ENCODE assay signal across 9 cellular contexts in genomic region chr17:38797828-38798227, GRCh38. TPM values are rescaled to one million over a fixed set of nuclear protein-coding genes. Genes with fewer than 3 reads are reported as not detected.
DNase-seq lines count a peak whose midpoint lies in the region; ATAC-seq and TF ChIP-seq lines count a peak whose summit lies in the region.
"Had no signal": no experiment of that assay in that cellular context is flagged by ENCODE, and none has a peak within 500 bp of the region (broad histone marks: within the 10 kb centered on the region; RNA-seq: fewer than 3 reads in every experiment).

No MANE protein-coding gene starts in this region.

- peaks cover 15% of the 10 kb centered on the region for H3K36me3 ChIP-seq in suprapubic skin

- no peak for ATAC-seq in activated naive CD8-positive, alpha-beta T cell treated with anti-CD3 and anti-CD28 coated beads, Interleukin-2, amount 10 ng/mL, durations not matched to agents 7 days and 5 days (ENCODE audit: low read depth)
- ATAC-seq in HG02885 (IDR thresholded peaks at IDR 0.05; ENCODE audit: poor library complexity, unreplicated experiment) (no peak), GM18861 (IDR thresholded peaks at IDR 0.05; ENCODE audit: unreplicated experiment) (no peak)

- no peak for TF ChIP-seq POLR2A in suprapubic skin (IDR thresholded peaks at IDR 0.05)

- TF ChIP-seq EP300 in suprapubic skin (IDR thresholded peaks at IDR 0.05) = no peak

- H3K4me3 ChIP-seq in suprapubic skin = peak overlapping the region; percentile 94

- WGBS in suprapubic skin = 75% methylated on average over 6 of the region's 6 CpGs

- H3K27me3 ChIP-seq in suprapubic skin = no peaks in the 10 kb centered on the region

- no peak for DNase-seq in activated T-cell treated with anti-CD3 and anti-CD28 coated beads, Interleukin-2, amount 50 U/mL, for 24 hours
- no peak for DNase-seq in activated T-cell treated with anti-CD3 and anti-CD28 coated beads, Interleukin-2, amount 50 U/mL, for 48 hours
- no peak for DNase-seq in activated naive CD8-positive, alpha-beta T cell treated with anti-CD3 and anti-CD28 coated beads, Interleukin-2, amount 10 ng/mL, durations not matched to agents 7 days and 5 days
- peak; percentile 16 for DNase-seq in iris pigment epithelial cell (ENCODE audit: low read depth)
- no peak for DNase-seq in suprapubic skin (ENCODE audit: low spot score in 2 of 2)
- DNase-seq in nucleus accumbens (lab: John Stamatoyannopoulos, UW) = no peak
- DNase-seq: erythroblast had no signal

- no peaks in the 10 kb centered on the region for H3K9me3 Mint-ChIP-seq in activated T-cell treated with anti-CD3 and anti-CD28 coated beads, Interleukin-2, amount 50 U/mL, for 24 hours
- no peaks in the 10 kb centered on the region for H3K9me3 Mint-ChIP-seq in activated naive CD8-positive, alpha-beta T cell treated with anti-CD3 and anti-CD28 coated beads, Interleukin-2, amount 10 ng/mL, durations not matched to agents 7 days and 5 days

- no peak for TF ChIP-seq CTCF in suprapubic skin (IDR thresholded peaks at IDR 0.05)

- peak overlapping the region; percentile 95 for H3K27ac Mint-ChIP-seq in activated T-cell treated with anti-CD3 and anti-CD28 coated beads, Interleukin-2, amount 50 U/mL, for 24 hours
- H3K27ac Mint-ChIP-seq in activated naive CD8-positive, alpha-beta T cell treated with anti-CD3 and anti-CD28 coated beads, Interleukin-2, amount 10 ng/mL, durations not matched to agents 7 days and 5 days = peak overlapping the region; percentile 93

- peak overlapping the region; percentile 89 for H3K4me3 Mint-ChIP-seq in activated T-cell treated with anti-CD3 and anti-CD28 coated beads, Interleukin-2, amount 50 U/mL, for 24 hours
- peak overlapping the region; percentile 96 for H3K4me3 Mint-ChIP-seq in activated naive CD8-positive, alpha-beta T cell treated with anti-CD3 and anti-CD28 coated beads, Interleukin-2, amount 10 ng/mL, durations not matched to agents 7 days and 5 days

- peaks cover 69% of the 10 kb centered on the region for H3K36me3 Mint-ChIP-seq in activated T-cell treated with anti-CD3 and anti-CD28 coated beads, Interleukin-2, amount 50 U/mL, for 24 hours (ENCODE audit: low read depth)
- peaks cover 22% of the 10 kb centered on the region for H3K36me3 Mint-ChIP-seq in activated naive CD8-positive, alpha-beta T cell treated with anti-CD3 and anti-CD28 coated beads, Interleukin-2, amount 10 ng/mL, durations not matched to agents 7 days and 5 days

- no peaks in the 10 kb centered on the region for H3K9me3 ChIP-seq in suprapubic skin

- peaks cover 52% of the 10 kb centered on the region for H3K4me1 Mint-ChIP-seq in activated T-cell treated with anti-CD3 and anti-CD28 coated beads, Interleukin-2, amount 50 U/mL, for 24 hours (ENCODE audit: low read depth)
- H3K4me1 Mint-ChIP-seq in activated naive CD8-positive, alpha-beta T cell treated with anti-CD3 and anti-CD28 coated beads, Interleukin-2, amount 10 ng/mL, durations not matched to agents 7 days and 5 days = peaks cover 33% of the 10 kb centered on the region

- no peak overlapping the region for H3K27ac ChIP-seq in suprapubic skin

- H3K4me1 ChIP-seq in suprapubic skin = peaks cover 36% of the 10 kb centered on the region

- POLR2A ChIA-PET in activated naive CD8-positive, alpha-beta T cell treated with anti-CD3 and anti-CD28 coated beads, Interleukin-2, amount 10 ng/mL, durations not matched to agents 7 days and 5 days (lab: Charles Lee) = interaction anchor here (0.6 to 1.1 kb wide), 4 partner anchors 46 to 101 kb away, joined by 3 to 6 read pairs (median 4); partner anchors contain the start of genes LASP1 and PSMB3

- no peaks in the 10 kb centered on the region for H3K27me3 Mint-ChIP-seq in activated T-cell treated with anti-CD3 and anti-CD28 coated beads, Interleukin-2, amount 50 U/mL, for 24 hours
- no peaks in the 10 kb centered on the region for H3K27me3 Mint-ChIP-seq in activated naive CD8-positive, alpha-beta T cell treated with anti-CD3 and anti-CD28 coated beads, Interleukin-2, amount 10 ng/mL, durations not matched to agents 7 days and 5 days

RNA-seq across cellular contexts. Expression of gene PIP4K2B, which starts 1.5 kb away (rescaled TPM):
- 10 to 100 TPM; 55.1 to 58.0 TPM for total RNA-seq in activated naive CD8-positive, alpha-beta T cell treated with anti-CD3 and anti-CD28 coated beads, Interleukin-2, amount 10 ng/mL, durations not matched to agents 7 days and 5 days
- 10 to 100 TPM; 31.0 to 46.7 (median 38.6) TPM for total RNA-seq in suprapubic skin

RNA-seq across cellular contexts. Expression of gene CWC25, which starts 27.3 kb away (rescaled TPM):
- total RNA-seq in activated naive CD8-positive, alpha-beta T cell treated with anti-CD3 and anti-CD28 coated beads, Interleukin-2, amount 10 ng/mL, durations not matched to agents 7 days and 5 days = 10 to 100 TPM; 35.2 to 37.5 TPM
- total RNA-seq in suprapubic skin = 10 to 100 TPM; 31.5 to 74.8 (median 34.4) TPM

RNA-seq across cellular contexts. Expression of gene PSMB3, which starts 45.3 kb away (rescaled TPM):
- total RNA-seq in activated naive CD8-positive, alpha-beta T cell treated with anti-CD3 and anti-CD28 coated beads, Interleukin-2, amount 10 ng/mL, durations not matched to agents 7 days and 5 days = 100 to 1,000 TPM; 182 to 189 TPM
- total RNA-seq in suprapubic skin = 100 to 1,000 TPM; 106 to 186 (median 162) TPM

RNA-seq across cellular contexts. Expression of gene PCGF2, which starts 49.7 kb away (rescaled TPM):
- total RNA-seq in activated naive CD8-positive, alpha-beta T cell treated with anti-CD3 and anti-CD28 coated beads, Interleukin-2, amount 10 ng/mL, durations not matched to agents 7 days and 5 days = 1 to 10 TPM; 1.8 to 2.0 TPM
- 10 to 100 TPM in 1 of 4 donors, 1 to 10 TPM in 3; 5.3 to 15.2 (median 7.0) TPM for total RNA-seq in suprapubic skin

RNA-seq across cellular contexts. Expression of gene RPL23, which starts 55.7 kb away (rescaled TPM):
- total RNA-seq in activated naive CD8-positive, alpha-beta T cell treated with anti-CD3 and anti-CD28 coated beads, Interleukin-2, amount 10 ng/mL, durations not matched to agents 7 days and 5 days = 1,000 to 10,000 TPM; 1,166 to 1,188 TPM
- 1,000 to 10,000 TPM; 1,382 to 1,902 (median 1,771) TPM for total RNA-seq in suprapubic skin
